ENCODE assay signal across 9 cellular contexts in genomic region chr12:6424008-6424347, GRCh38. TPM values are rescaled to one million over a fixed set of nuclear protein-coding genes. Genes with fewer than 3 reads are reported as not detected.
A peak's percentile ranks its signal among the peaks of the same experiment; 100 is the strongest.
DNase-seq lines count a peak whose midpoint lies in the region; ATAC-seq, FAIRE-seq and TF ChIP-seq lines count a peak whose summit lies in the region.
"Had no signal": no experiment of that assay in that cellular context is flagged by ENCODE, and none has a peak within 500 bp of the region (broad histone marks: within the 10 kb centered on the region; RNA-seq: fewer than 3 reads in every experiment).

No MANE protein-coding gene starts in this region.

- no peaks in the 10 kb centered on the region for H4K20me1 ChIP-seq in HepG2 (ENCODE audit: insufficient read depth, low read length)

- no peak for TF ChIP-seq RAD21 in HepG2 (CRISPR knock-in tag; IDR thresholded peaks at IDR 0.05)

- TF ChIP-seq POLR2A in HepG2 (IDR thresholded peaks at IDR 0.05; ENCODE audit: insufficient read depth in 1 of 2, low read depth in 2 of 2, low read length in 2 of 2): no peak

- peak overlapping the region; percentile 62 for H3K4me2 ChIP-seq in HepG2 (ENCODE audit: low read depth, low read length)

- H3K9me3 ChIP-seq in HepG2 (ENCODE audit: low read length) (no peaks in the 10 kb centered on the region), thymus (ENCODE audit: control insufficient read depth) (no peaks in the 10 kb centered on the region)

- no peaks in the 10 kb centered on the region for H3K79me2 ChIP-seq in HepG2 (ENCODE audit: insufficient read depth, low read length)

- H3K9ac ChIP-seq in HepG2 (ENCODE audit: insufficient read depth, low read depth, low read length): no peak overlapping the region

- H2AFZ ChIP-seq in HepG2 (ENCODE audit: low read length): peak overlapping the region; percentile 88

- no TSS peak for BruUV-seq in HepG2 (replicated peaks; lab: Mats Ljungman, UMichigan)

- WGBS in HepG2 (ENCODE audit: low lambda C conversion rate): 46% methylated on average over 5 of the region's 6 CpGs
- 79% methylated on average over 6 of the region's 6 CpGs for WGBS in thymus

- peak; percentile 54 for ATAC-seq in HepG2

- FAIRE-seq in HepG2 (lab: Jason Lieb, UNC): no peak

- intact Hi-C loops in activated naive CD4-positive, alpha-beta T cell treated with anti-CD3 and anti-CD28 coated beads for 36 hours (cut with micrococcal nuclease): no loop called here
- intact Hi-C loops in activated T-helper 2 cell treated with anti-CD3 and anti-CD28 coated beads, Interferon-gamma antibody, Interleukin-2, Interleukin-4, amounts not matched to agents 10 μg/mL and 5 μg/mL and 100 μg/mL, durations not matched to agents 14 hours and 24 hours and 36 hours (cut with micrococcal nuclease): loop anchor here (5.0 kb wide), 1 partner anchor 133 kb away; the partner anchor contains the start of gene IFFO1
- intact Hi-C loops in HepG2 (cut with micrococcal nuclease; ENCODE audit: unreplicated experiment): loop anchor here (5.0 kb wide), 2 partner anchors 87 to 133 kb away; partner anchors contain the start of gene IFFO1

- no peak overlapping the region for H3K27ac ChIP-seq in HepG2 (ENCODE audit: extremely low read length, insufficient read depth, low read length)
- H3K27ac ChIP-seq in thymus (ENCODE audit: low read depth): peak overlapping the region; percentile 65

- no peaks in the 10 kb centered on the region for H3K9me3 Mint-ChIP-seq in activated naive CD4-positive, alpha-beta T cell treated with anti-CD3 and anti-CD28 coated beads for 36 hours
- H3K9me3 Mint-ChIP-seq in activated T-helper 2 cell treated with anti-CD3 and anti-CD28 coated beads, Interferon-gamma antibody, Interleukin-2, Interleukin-4, amounts not matched to agents 10 μg/mL and 5 μg/mL and 100 μg/mL, durations not matched to agents 14 hours and 24 hours and 36 hours: no peaks in the 10 kb centered on the region
- H3K9me3 Mint-ChIP-seq: dendritic cell treated with granulocyte-macrophage colony-stimulating factor and Interleukin-4, amounts not matched to agents 40 ng/mL and 50 ng/mL, for 4 days had no signal

- H3K36me3 ChIP-seq in HepG2 (replicated peaks in 1 of 2; ENCODE audit: control insufficient read depth in 1 of 2, insufficient read depth in 2 of 2, low read length in 2 of 2) (no peaks in the 10 kb centered on the region), thymus (ENCODE audit: control insufficient read depth, insufficient read depth) (no peaks in the 10 kb centered on the region)

- H3K27me3 Mint-ChIP-seq in activated naive CD4-positive, alpha-beta T cell treated with anti-CD3 and anti-CD28 coated beads for 36 hours (ENCODE audit: low read depth): no peaks in the 10 kb centered on the region
- peaks cover 2% of the 10 kb centered on the region for H3K27me3 Mint-ChIP-seq in activated T-helper 2 cell treated with anti-CD3 and anti-CD28 coated beads, Interferon-gamma antibody, Interleukin-2, Interleukin-4, amounts not matched to agents 10 μg/mL and 5 μg/mL and 100 μg/mL, durations not matched to agents 14 hours and 24 hours and 36 hours (ENCODE audit: low read depth)
- H3K27me3 Mint-ChIP-seq: dendritic cell treated with granulocyte-macrophage colony-stimulating factor and Interleukin-4, amounts not matched to agents 40 ng/mL and 50 ng/mL, for 4 days had no signal

- no peaks in the 10 kb centered on the region for H3K36me3 Mint-ChIP-seq in activated naive CD4-positive, alpha-beta T cell treated with anti-CD3 and anti-CD28 coated beads for 36 hours (ENCODE audit: low read depth)
- no peaks in the 10 kb centered on the region for H3K36me3 Mint-ChIP-seq in activated T-helper 2 cell treated with anti-CD3 and anti-CD28 coated beads, Interferon-gamma antibody, Interleukin-2, Interleukin-4, amounts not matched to agents 10 μg/mL and 5 μg/mL and 100 μg/mL, durations not matched to agents 14 hours and 24 hours and 36 hours (ENCODE audit: low read depth)

- H3K4me3 Mint-ChIP-seq in activated naive CD4-positive, alpha-beta T cell treated with anti-CD3 and anti-CD28 coated beads for 36 hours: peak overlapping the region; percentile 52
- H3K4me3 Mint-ChIP-seq in activated T-helper 2 cell treated with anti-CD3 and anti-CD28 coated beads, Interferon-gamma antibody, Interleukin-2, Interleukin-4, amounts not matched to agents 10 μg/mL and 5 μg/mL and 100 μg/mL, durations not matched to agents 14 hours and 24 hours and 36 hours (ENCODE audit: low read depth): no peak overlapping the region
- H3K4me3 Mint-ChIP-seq: dendritic cell treated with granulocyte-macrophage colony-stimulating factor and Interleukin-4, amounts not matched to agents 40 ng/mL and 50 ng/mL, for 4 days had no signal

- H3K4me1 ChIP-seq in HepG2 (ENCODE audit: insufficient read depth, low read length) (peaks cover 58% of the 10 kb centered on the region), thymus (ENCODE audit: control insufficient read depth, insufficient read depth, low read length) (peaks cover 24% of the 10 kb centered on the region)

- H3K27me3 ChIP-seq in HepG2 (ENCODE audit: control insufficient read depth in 1 of 2, insufficient read depth in 2 of 2, low read length in 2 of 2): peaks cover 2 to 12% of the 10 kb centered on the region in 2 experiments; a peak in 2 of 5 replicates
- no peaks in the 10 kb centered on the region for H3K27me3 ChIP-seq in thymus (ENCODE audit: control insufficient read depth, insufficient read depth)

- TF ChIP-seq CTCF in HepG2 (CRISPR knock-in tag; IDR thresholded peaks at IDR 0.05) (no peak), foreskin fibroblast (IDR thresholded peaks at IDR 0.05; ENCODE audit: low read depth, low read length) (no peak)

- peak overlapping the region; percentile 51 for H3K27ac Mint-ChIP-seq in activated naive CD4-positive, alpha-beta T cell treated with anti-CD3 and anti-CD28 coated beads for 36 hours
- H3K27ac Mint-ChIP-seq in activated T-helper 2 cell treated with anti-CD3 and anti-CD28 coated beads, Interferon-gamma antibody, Interleukin-2, Interleukin-4, amounts not matched to agents 10 μg/mL and 5 μg/mL and 100 μg/mL, durations not matched to agents 14 hours and 24 hours and 36 hours: peak overlapping the region; percentile 46
- H3K27ac Mint-ChIP-seq: dendritic cell treated with granulocyte-macrophage colony-stimulating factor and Interleukin-4, amounts not matched to agents 40 ng/mL and 50 ng/mL, for 4 days had no signal

- CTCF ChIA-PET in activated naive CD4-positive, alpha-beta T cell treated with anti-CD3 and anti-CD28 coated beads for 36 hours (lab: Charles Lee): interaction anchor here (0.8 to 7.6 kb wide), 26 partner anchors 11 to 142 kb away, joined by 3 to 223 read pairs (median 6); partner anchors contain the start of genes CD27, MRPL51, TAPBPL and VAMP1
- CTCF ChIA-PET in HepG2 (lab: Yijun Ruan, JAX; ENCODE audit: low intra/inter-chr PET ratio, low total read pairs): interaction anchor here (1.2 to 2.6 kb wide), 4 partner anchors 41 to 131 kb away, joined by 3 to 29 read pairs (median 4); no protein-coding TSS in a partner anchor

- H3K4me1 Mint-ChIP-seq in activated naive CD4-positive, alpha-beta T cell treated with anti-CD3 and anti-CD28 coated beads for 36 hours (ENCODE audit: low read depth): peaks cover 49% of the 10 kb centered on the region
- H3K4me1 Mint-ChIP-seq in activated T-helper 2 cell treated with anti-CD3 and anti-CD28 coated beads, Interferon-gamma antibody, Interleukin-2, Interleukin-4, amounts not matched to agents 10 μg/mL and 5 μg/mL and 100 μg/mL, durations not matched to agents 14 hours and 24 hours and 36 hours (ENCODE audit: low read depth): peaks cover 41% of the 10 kb centered on the region

- TF ChIP-seq EP300 in HepG2 (IDR thresholded peaks at IDR 0.05; ENCODE audit: low read depth in 2 of 2, low read length in 2 of 2) (no peak), HepG2 (CRISPR knock-in tag; IDR thresholded peaks at IDR 0.05; ENCODE audit: borderline replicate concordance) (no peak)

- peak overlapping the region in 1 of 3 experiments; percentile 12; a peak in 1 of 6 replicates for H3K4me3 ChIP-seq in HepG2 (replicated peaks in 1 of 3; ENCODE audit: insufficient read depth in 1 of 3, low read depth in 2 of 3, low read length in 3 of 3)
- no peak overlapping the region for H3K4me3 ChIP-seq in thymus (ENCODE audit: low read length)
- H3K4me3 ChIP-seq in foreskin fibroblast (ENCODE audit: low read depth in 1 of 2, low read length in 2 of 2): no peak overlapping the region

- no peak for DNase-seq in activated naive CD4-positive, alpha-beta T cell treated with anti-CD3 and anti-CD28 coated beads for 36 hours
- DNase-seq in activated naive CD4-positive, alpha-beta T cell (lab: John Stamatoyannopoulos, UW): no peak
- DNase-seq in activated T-helper 2 cell treated with anti-CD3 and anti-CD28 coated beads, Interferon-gamma antibody, Interleukin-2, Interleukin-4, amounts not matched to agents 10 μg/mL and 5 μg/mL and 100 μg/mL, durations not matched to agents 14 hours and 24 hours and 36 hours (ENCODE audit: low spot score): no peak
- DNase-seq in HepG2 (ENCODE audit: low spot score) (no peak), dermis blood vessel endothelial cell (no peak), foreskin fibroblast (no peak), OCI-M2 (lab: John Stamatoyannopoulos, UW; ENCODE audit: unreplicated experiment) (no peak)

- POLR2A ChIA-PET in HepG2 (lab: Yijun Ruan, JAX): interaction anchor here (1.0 to 4.2 kb wide), 6 partner anchors 28 to 112 kb away, joined by 4 to 20 read pairs (median 8); partner anchors contain the start of genes GAPDH, LTBR, TAPBPL and VAMP1

- in situ Hi-C loops in HepG2 (cut with HindIII; ENCODE audit: extremely low pct_ligation_motif_present, low pct_unique_long_range_greater_than_20kb): loop anchor here (5.0 to 10.0 kb wide), 2 partner anchors 38 to 111 kb away; partner anchors contain the start of gene GAPDH

RNA-seq across cellular contexts. Expression of gene CD27, which starts 20.8 kb away (rescaled TPM):
- 10 to 100 TPM; 48.1 to 56.7 TPM for total RNA-seq in activated naive CD4-positive, alpha-beta T cell treated with anti-CD3 and anti-CD28 coated beads for 36 hours
- total RNA-seq in activated T-helper 2 cell treated with anti-CD3 and anti-CD28 coated beads, Interferon-gamma antibody, Interleukin-2, Interleukin-4, amounts not matched to agents 10 μg/mL and 5 μg/mL and 100 μg/mL, durations not matched to agents 14 hours and 24 hours and 36 hours: 23.3 and 25.9 TPM in 2 replicates
- total RNA-seq in HepG2 (2016; rRNA removed; fragmentation: Illumina TruSeq; extraction: Trizol) (not detected in 2 replicates), dermis blood vessel endothelial cell (not detected in 2 replicates)
- not detected in 2 replicates for total RNA-seq in HepG2 (2016; cell fraction: cytosol; rRNA removed; fragmentation: Illumina TruSeq; extraction: Trizol; ENCODE audit: low read depth)
- total RNA-seq in HepG2 (2016; cell fraction: insoluble cytoplasmic fraction; rRNA removed; fragmentation: Illumina TruSeq; extraction: Trizol): not detected in 2 replicates
- total RNA-seq in HepG2 (2016; cell fraction: membrane; rRNA removed; fragmentation: Illumina TruSeq; extraction: Trizol): not detected in 2 replicates
- total RNA-seq in HepG2 (2016; cell fraction: nucleus; rRNA removed; fragmentation: Illumina TruSeq; extraction: Trizol): not detected in 2 replicates
- polyA plus RNA-seq in HepG2 (2011; rRNA removed) (0.12 and 0.18 TPM in 2 replicates), thymus (75.4 TPM)
- polyA plus RNA-seq in HepG2 (2011; cell fraction: cytosol; rRNA removed): 0.05 and 0.15 TPM in 2 replicates
- polyA plus RNA-seq in HepG2 (2011; cell fraction: nucleus; rRNA removed): not detected in 2 replicates
- 0.17 TPM in 1 of 2 replicates, not detected in the other for polyA plus RNA-seq in HepG2 (2012)
- not detected in 2 replicates for polyA plus RNA-seq in HepG2 (2016; cell fraction: cytosol; fragmentation: Illumina TruSeq; extraction: Trizol; ENCODE audit: low read depth)
- polyA plus RNA-seq in HepG2 (2016; cell fraction: insoluble cytoplasmic fraction; fragmentation: Illumina TruSeq; extraction: Trizol; ENCODE audit: low read depth): not detected in 2 replicates
- not detected in 2 replicates for polyA plus RNA-seq in HepG2 (2016; cell fraction: membrane; fragmentation: Illumina TruSeq; extraction: Trizol; ENCODE audit: low read depth)
- not detected in 2 replicates for polyA plus RNA-seq in HepG2 (2016; cell fraction: nucleus; fragmentation: Illumina TruSeq; extraction: Trizol; ENCODE audit: insufficient read depth, low read depth)
- 0.18 and 0.23 TPM in 2 replicates for polyA minus RNA-seq in HepG2 (2011; rRNA and poly(A)+ RNA removed; ENCODE audit: low replicate concordance)
- polyA minus RNA-seq in HepG2 (2011; cell fraction: cytosol; rRNA and poly(A)+ RNA removed): not detected in 2 replicates
- not detected in 2 replicates for polyA minus RNA-seq in HepG2 (2011; cell fraction: nucleus; rRNA and poly(A)+ RNA removed)

RNA-seq across cellular contexts. Expression of gene TAPBPL, which starts 27.9 kb away (rescaled TPM):
- 10 to 100 TPM; 27.9 to 28.0 TPM for total RNA-seq in activated naive CD4-positive, alpha-beta T cell treated with anti-CD3 and anti-CD28 coated beads for 36 hours
- 30.9 and 37.4 TPM in 2 replicates for total RNA-seq in activated T-helper 2 cell treated with anti-CD3 and anti-CD28 coated beads, Interferon-gamma antibody, Interleukin-2, Interleukin-4, amounts not matched to agents 10 μg/mL and 5 μg/mL and 100 μg/mL, durations not matched to agents 14 hours and 24 hours and 36 hours
- 3.2 and 10.0 TPM in 2 replicates for total RNA-seq in HepG2 (2016; rRNA removed; fragmentation: Illumina TruSeq; extraction: Trizol)
- total RNA-seq in HepG2 (2016; cell fraction: cytosol; rRNA removed; fragmentation: Illumina TruSeq; extraction: Trizol; ENCODE audit: low read depth): 1.6 and 1.7 TPM in 2 replicates
- 3.4 and 9.9 TPM in 2 replicates for total RNA-seq in HepG2 (2016; cell fraction: insoluble cytoplasmic fraction; rRNA removed; fragmentation: Illumina TruSeq; extraction: Trizol)
- 1.8 and 2.5 TPM in 2 replicates for total RNA-seq in HepG2 (2016; cell fraction: membrane; rRNA removed; fragmentation: Illumina TruSeq; extraction: Trizol)
- 9.2 and 10.0 TPM in 2 replicates for total RNA-seq in HepG2 (2016; cell fraction: nucleus; rRNA removed; fragmentation: Illumina TruSeq; extraction: Trizol)
- 14.0 and 14.5 TPM in 2 replicates for polyA plus RNA-seq in HepG2 (2011; rRNA removed)
- polyA plus RNA-seq in HepG2 (2011; cell fraction: cytosol; rRNA removed): 10.0 and 15.1 TPM in 2 replicates
- 23.3 and 24.2 TPM in 2 replicates for polyA plus RNA-seq in HepG2 (2011; cell fraction: nucleus; rRNA removed)
- polyA plus RNA-seq in HepG2 (2012): 4.2 and 4.3 TPM in 2 replicates
- 1.7 TPM in 2 replicates for polyA plus RNA-seq in HepG2 (2016; cell fraction: cytosol; fragmentation: Illumina TruSeq; extraction: Trizol; ENCODE audit: low read depth)
- 3.3 and 4.4 TPM in 2 replicates for polyA plus RNA-seq in HepG2 (2016; cell fraction: insoluble cytoplasmic fraction; fragmentation: Illumina TruSeq; extraction: Trizol; ENCODE audit: low read depth)
- polyA plus RNA-seq in HepG2 (2016; cell fraction: membrane; fragmentation: Illumina TruSeq; extraction: Trizol; ENCODE audit: low read depth): 2.9 and 3.9 TPM in 2 replicates
- polyA plus RNA-seq in HepG2 (2016; cell fraction: nucleus; fragmentation: Illumina TruSeq; extraction: Trizol; ENCODE audit: insufficient read depth, low read depth): 12.3 and 14.0 TPM in 2 replicates
- polyA minus RNA-seq in HepG2 (2011; rRNA and poly(A)+ RNA removed; ENCODE audit: low replicate concordance): 0.84 and 17.6 TPM in 2 replicates
- polyA minus RNA-seq in HepG2 (2011; cell fraction: cytosol; rRNA and poly(A)+ RNA removed): 3.3 and 3.5 TPM in 2 replicates
- polyA minus RNA-seq in HepG2 (2011; cell fraction: nucleus; rRNA and poly(A)+ RNA removed): 14.5 and 16.5 TPM in 2 replicates
- 28.6 TPM for polyA plus RNA-seq in thymus
- 23.0 and 26.1 TPM in 2 replicates for total RNA-seq in dermis blood vessel endothelial cell

RNA-seq across cellular contexts. Expression of gene LTBR, which starts 40.0 kb away (rescaled TPM):
- 1 to 10 TPM; 2.1 to 3.1 TPM for total RNA-seq in activated naive CD4-positive, alpha-beta T cell treated with anti-CD3 and anti-CD28 coated beads for 36 hours
- 0.32 and 0.50 TPM in 2 replicates for total RNA-seq in activated T-helper 2 cell treated with anti-CD3 and anti-CD28 coated beads, Interferon-gamma antibody, Interleukin-2, Interleukin-4, amounts not matched to agents 10 μg/mL and 5 μg/mL and 100 μg/mL, durations not matched to agents 14 hours and 24 hours and 36 hours
- total RNA-seq in HepG2 (2016; rRNA removed; fragmentation: Illumina TruSeq; extraction: Trizol): 12.1 and 34.8 TPM in 2 replicates
- 24.4 and 24.5 TPM in 2 replicates for total RNA-seq in HepG2 (2016; cell fraction: cytosol; rRNA removed; fragmentation: Illumina TruSeq; extraction: Trizol; ENCODE audit: low read depth)
- total RNA-seq in HepG2 (2016; cell fraction: insoluble cytoplasmic fraction; rRNA removed; fragmentation: Illumina TruSeq; extraction: Trizol): 11.6 and 40.0 TPM in 2 replicates
- total RNA-seq in HepG2 (2016; cell fraction: membrane; rRNA removed; fragmentation: Illumina TruSeq; extraction: Trizol): 34.7 and 35.3 TPM in 2 replicates
- 39.7 and 43.6 TPM in 2 replicates for total RNA-seq in HepG2 (2016; cell fraction: nucleus; rRNA removed; fragmentation: Illumina TruSeq; extraction: Trizol)
- 31.4 and 39.0 TPM in 2 replicates for polyA plus RNA-seq in HepG2 (2011; rRNA removed)
- polyA plus RNA-seq in HepG2 (2011; cell fraction: cytosol; rRNA removed): 23.7 and 29.3 TPM in 2 replicates
- 82.9 and 92.1 TPM in 2 replicates for polyA plus RNA-seq in HepG2 (2011; cell fraction: nucleus; rRNA removed)
- polyA plus RNA-seq in HepG2 (2012): 25.8 and 37.8 TPM in 2 replicates
- polyA plus RNA-seq in HepG2 (2016; cell fraction: cytosol; fragmentation: Illumina TruSeq; extraction: Trizol; ENCODE audit: low read depth): 19.3 and 21.0 TPM in 2 replicates
- 16.0 and 16.4 TPM in 2 replicates for polyA plus RNA-seq in HepG2 (2016; cell fraction: insoluble cytoplasmic fraction; fragmentation: Illumina TruSeq; extraction: Trizol; ENCODE audit: low read depth)
- polyA plus RNA-seq in HepG2 (2016; cell fraction: membrane; fragmentation: Illumina TruSeq; extraction: Trizol; ENCODE audit: low read depth): 27.4 and 28.3 TPM in 2 replicates
- 117 and 123 TPM in 2 replicates for polyA plus RNA-seq in HepG2 (2016; cell fraction: nucleus; fragmentation: Illumina TruSeq; extraction: Trizol; ENCODE audit: insufficient read depth, low read depth)
- polyA minus RNA-seq in HepG2 (2011; rRNA and poly(A)+ RNA removed; ENCODE audit: low replicate concordance): 16.2 and 29.7 TPM in 2 replicates
- polyA minus RNA-seq in HepG2 (2011; cell fraction: cytosol; rRNA and poly(A)+ RNA removed): 11.5 and 14.0 TPM in 2 replicates
- 22.4 and 34.2 TPM in 2 replicates for polyA minus RNA-seq in HepG2 (2011; cell fraction: nucleus; rRNA and poly(A)+ RNA removed)
- 33.3 TPM for polyA plus RNA-seq in thymus
- 46.4 and 74.0 TPM in 2 replicates for total RNA-seq in dermis blood vessel endothelial cell

RNA-seq across cellular contexts. Expression of gene VAMP1, which starts 46.5 kb away (rescaled TPM):
- total RNA-seq in activated naive CD4-positive, alpha-beta T cell treated with anti-CD3 and anti-CD28 coated beads for 36 hours: 10 to 100 TPM; 31.9 to 33.5 TPM
- 38.7 and 40.7 TPM in 2 replicates for total RNA-seq in activated T-helper 2 cell treated with anti-CD3 and anti-CD28 coated beads, Interferon-gamma antibody, Interleukin-2, Interleukin-4, amounts not matched to agents 10 μg/mL and 5 μg/mL and 100 μg/mL, durations not matched to agents 14 hours and 24 hours and 36 hours
- total RNA-seq in HepG2 (2016; rRNA removed; fragmentation: Illumina TruSeq; extraction: Trizol): 0.45 and 2.5 TPM in 2 replicates
- 0.81 TPM in 1 of 2 replicates, not detected in the other for total RNA-seq in HepG2 (2016; cell fraction: cytosol; rRNA removed; fragmentation: Illumina TruSeq; extraction: Trizol; ENCODE audit: low read depth)
- 0.97 and 3.1 TPM in 2 replicates for total RNA-seq in HepG2 (2016; cell fraction: insoluble cytoplasmic fraction; rRNA removed; fragmentation: Illumina TruSeq; extraction: Trizol)
- total RNA-seq in HepG2 (2016; cell fraction: membrane; rRNA removed; fragmentation: Illumina TruSeq; extraction: Trizol): 0.59 and 0.68 TPM in 2 replicates
- total RNA-seq in HepG2 (2016; cell fraction: nucleus; rRNA removed; fragmentation: Illumina TruSeq; extraction: Trizol): 5.5 and 5.9 TPM in 2 replicates
- 7.4 and 8.0 TPM in 2 replicates for polyA plus RNA-seq in HepG2 (2011; rRNA removed)
- polyA plus RNA-seq in HepG2 (2011; cell fraction: cytosol; rRNA removed): 2.5 and 2.8 TPM in 2 replicates
- 25.6 and 29.4 TPM in 2 replicates for polyA plus RNA-seq in HepG2 (2011; cell fraction: nucleus; rRNA removed)
- 3.2 and 3.5 TPM in 2 replicates for polyA plus RNA-seq in HepG2 (2012)
- polyA plus RNA-seq in HepG2 (2016; cell fraction: cytosol; fragmentation: Illumina TruSeq; extraction: Trizol; ENCODE audit: low read depth): 0.18 and 0.24 TPM in 2 replicates
- 1.4 and 2.2 TPM in 2 replicates for polyA plus RNA-seq in HepG2 (2016; cell fraction: insoluble cytoplasmic fraction; fragmentation: Illumina TruSeq; extraction: Trizol; ENCODE audit: low read depth)
- polyA plus RNA-seq in HepG2 (2016; cell fraction: membrane; fragmentation: Illumina TruSeq; extraction: Trizol; ENCODE audit: low read depth): 0.49 and 0.91 TPM in 2 replicates
- 12.1 and 15.4 TPM in 2 replicates for polyA plus RNA-seq in HepG2 (2016; cell fraction: nucleus; fragmentation: Illumina TruSeq; extraction: Trizol; ENCODE audit: insufficient read depth, low read depth)
- 5.9 and 16.5 TPM in 2 replicates for polyA minus RNA-seq in HepG2 (2011; rRNA and poly(A)+ RNA removed; ENCODE audit: low replicate concordance)
- 0.99 and 1.8 TPM in 2 replicates for polyA minus RNA-seq in HepG2 (2011; cell fraction: cytosol; rRNA and poly(A)+ RNA removed)
- 9.4 and 13.9 TPM in 2 replicates for polyA minus RNA-seq in HepG2 (2011; cell fraction: nucleus; rRNA and poly(A)+ RNA removed)
- polyA plus RNA-seq in thymus: 17.2 TPM
- total RNA-seq in dermis blood vessel endothelial cell: 0.51 and 4.1 TPM in 2 replicates

RNA-seq across cellular contexts. Expression of gene SCNN1A, which starts 48.6 kb away (rescaled TPM):
- total RNA-seq in activated naive CD4-positive, alpha-beta T cell treated with anti-CD3 and anti-CD28 coated beads for 36 hours: under 1 TPM; 0.20 to 0.67 TPM
- total RNA-seq in activated T-helper 2 cell treated with anti-CD3 and anti-CD28 coated beads, Interferon-gamma antibody, Interleukin-2, Interleukin-4, amounts not matched to agents 10 μg/mL and 5 μg/mL and 100 μg/mL, durations not matched to agents 14 hours and 24 hours and 36 hours: not detected in 2 replicates
- 0.63 and 1.5 TPM in 2 replicates for total RNA-seq in HepG2 (2016; rRNA removed; fragmentation: Illumina TruSeq; extraction: Trizol)
- total RNA-seq in HepG2 (2016; cell fraction: cytosol; rRNA removed; fragmentation: Illumina TruSeq; extraction: Trizol; ENCODE audit: low read depth): 0.71 and 1.2 TPM in 2 replicates
- 0.71 and 1.6 TPM in 2 replicates for total RNA-seq in HepG2 (2016; cell fraction: insoluble cytoplasmic fraction; rRNA removed; fragmentation: Illumina TruSeq; extraction: Trizol)
- total RNA-seq in HepG2 (2016; cell fraction: membrane; rRNA removed; fragmentation: Illumina TruSeq; extraction: Trizol): 0.72 and 0.87 TPM in 2 replicates
- total RNA-seq in HepG2 (2016; cell fraction: nucleus; rRNA removed; fragmentation: Illumina TruSeq; extraction: Trizol): 1.8 and 5.0 TPM in 2 replicates
- polyA plus RNA-seq in HepG2 (2011; rRNA removed): 14.6 and 32.8 TPM in 2 replicates
- polyA plus RNA-seq in HepG2 (2011; cell fraction: cytosol; rRNA removed): 6.1 and 12.5 TPM in 2 replicates
- 24.9 and 39.4 TPM in 2 replicates for polyA plus RNA-seq in HepG2 (2011; cell fraction: nucleus; rRNA removed)
- polyA plus RNA-seq in HepG2 (2012): 17.5 and 19.3 TPM in 2 replicates
- 0.22 and 0.41 TPM in 2 replicates for polyA plus RNA-seq in HepG2 (2016; cell fraction: cytosol; fragmentation: Illumina TruSeq; extraction: Trizol; ENCODE audit: low read depth)
- polyA plus RNA-seq in HepG2 (2016; cell fraction: insoluble cytoplasmic fraction; fragmentation: Illumina TruSeq; extraction: Trizol; ENCODE audit: low read depth): 1.0 and 1.6 TPM in 2 replicates
- polyA plus RNA-seq in HepG2 (2016; cell fraction: membrane; fragmentation: Illumina TruSeq; extraction: Trizol; ENCODE audit: low read depth): 0.66 and 1.1 TPM in 2 replicates
- polyA plus RNA-seq in HepG2 (2016; cell fraction: nucleus; fragmentation: Illumina TruSeq; extraction: Trizol; ENCODE audit: insufficient read depth, low read depth): 4.0 and 5.1 TPM in 2 replicates
- 9.5 and 30.0 TPM in 2 replicates for polyA minus RNA-seq in HepG2 (2011; rRNA and poly(A)+ RNA removed; ENCODE audit: low replicate concordance)
- 5.9 and 14.3 TPM in 2 replicates for polyA minus RNA-seq in HepG2 (2011; cell fraction: cytosol; rRNA and poly(A)+ RNA removed)
- polyA minus RNA-seq in HepG2 (2011; cell fraction: nucleus; rRNA and poly(A)+ RNA removed): 10.9 and 24.2 TPM in 2 replicates
- polyA plus RNA-seq in thymus: 28.9 TPM
- total RNA-seq in dermis blood vessel endothelial cell: 1.5 and 7.1 TPM in 2 replicates

Comparison
In these comparisons a context has a peak if more than half of its experiments do, and no peak if none do; other contexts are left out.
1. RNA of gene CD27, which starts 20.8 kb away (total RNA-seq): 48.1 to 56.7 TPM in activated naive CD4-positive, alpha-beta T cell treated with anti-CD3 and anti-CD28 coated beads for 36 hours and 23.3 to 25.9 TPM in activated T-helper 2 cell treated with anti-CD3 and anti-CD28 coated beads, Interferon-gamma antibody, Interleukin-2, Interleukin-4, amounts not matched to agents 10 μg/mL and 5 μg/mL and 100 μg/mL, durations not matched to agents 14 hours and 24 hours and 36 hours; not detected in HepG2 and not detected in dermis blood vessel endothelial cell; every median in the first group is over 10 times any median in the second.